1 cellular context compared by ENCODE assay signal in genomic region chr2:218745559-218746469, GRCh38.
TF ChIP-seq lines count a peak whose summit lies in the region.

No MANE protein-coding gene starts in this region.

TF ChIP-seq in HepG2, 621 proteins besides CTCF, POLR2A, EP300 and RAD21 (continued from another document and continues in another):
- peak; percentile 84 for TF ChIP-seq ZNF687 (CRISPR knock-in tag; IDR thresholded peaks at IDR 0.05)
- peak; percentile 42; the same call in 1 of the 2 replicates for TF ChIP-seq RFXAP (CRISPR knock-in tag; IDR thresholded peaks at IDR 0.05; ENCODE audit: borderline replicate concordance)
- peak; percentile 70 for TF ChIP-seq MED1 (CRISPR knock-in tag; IDR thresholded peaks at IDR 0.05)
- peak; percentile 69 for TF ChIP-seq ZNF547 (CRISPR knock-in tag; IDR thresholded peaks at IDR 0.05)
- peak; percentile 84; the same call in 1 of the 2 replicates for TF ChIP-seq ZNF598 (CRISPR knock-in tag; IDR thresholded peaks at IDR 0.05; ENCODE audit: borderline replicate concordance)
- no peak for TF ChIP-seq MAZ (IDR thresholded peaks at IDR 0.05; ENCODE audit: borderline replicate concordance, low read depth, low read length)
- TF ChIP-seq MAZ (CRISPR knock-in tag; IDR thresholded peaks at IDR 0.05; ENCODE audit: low read depth), result no peak
- peak; percentile 56; the same call in 1 of the 2 replicates for TF ChIP-seq ZNF296 (CRISPR knock-in tag; conservative IDR thresholded peaks at IDR 0.05)
- TF ChIP-seq CEBPG (CRISPR knock-in tag; IDR thresholded peaks at IDR 0.05), result peak; percentile 19; the same call in 1 of the 2 replicates
- peak; percentile 57; the same call in 1 of the 2 replicates for TF ChIP-seq MEIS2 (CRISPR knock-in tag; IDR thresholded peaks at IDR 0.05)
- no peak for TF ChIP-seq GTF3A (CRISPR knock-in tag; conservative IDR thresholded peaks at IDR 0.05)
- peak; percentile 66; the same call in 1 of the 2 replicates for TF ChIP-seq ZNF337 (CRISPR knock-in tag; IDR thresholded peaks at IDR 0.05; ENCODE audit: borderline replicate concordance, low read depth)
- TF ChIP-seq ZNF124 (CRISPR knock-in tag; IDR thresholded peaks at IDR 0.05), result no peak
- TF ChIP-seq SMC3 (IDR thresholded peaks at IDR 0.05; ENCODE audit: low read length), result peak; percentile 31
- TF ChIP-seq KLF11 (CRISPR knock-in tag; IDR thresholded peaks at IDR 0.05), result no peak; the same call in 1 of the 2 replicates
- TF ChIP-seq ZNF34 (CRISPR knock-in tag; IDR thresholded peaks at IDR 0.05; ENCODE audit: borderline replicate concordance), result no peak; the same call in 1 of the 2 replicates
- no peak for TF ChIP-seq SOX6 (IDR thresholded peaks at IDR 0.05)
- peak; percentile 95 for TF ChIP-seq SOX6 (CRISPR knock-in tag; IDR thresholded peaks at IDR 0.05)
- TF ChIP-seq MXI1 (IDR thresholded peaks at IDR 0.05; ENCODE audit: borderline replicate concordance, low read depth, low read length), result peak; percentile 66; the same call in 1 of the 3 replicates
- TF ChIP-seq ATF7 (IDR thresholded peaks at IDR 0.05), result no peak
- TF ChIP-seq ATF7 (CRISPR knock-in tag; IDR thresholded peaks at IDR 0.05), result no peak; the same call in 1 of the 2 replicates
- TF ChIP-seq ZNF574 (CRISPR knock-in tag; IDR thresholded peaks at IDR 0.05), result no peak
- TF ChIP-seq SMAD9 (CRISPR knock-in tag; IDR thresholded peaks at IDR 0.05), result no peak
- no peak for TF ChIP-seq ZFP37 (CRISPR knock-in tag; IDR thresholded peaks at IDR 0.05; ENCODE audit: borderline replicate concordance)
- peak; percentile 25; the same call in 1 of the 2 replicates for TF ChIP-seq ZBTB33 (CRISPR knock-in tag; IDR thresholded peaks at IDR 0.05)
- TF ChIP-seq ZNF235 (CRISPR knock-in tag; IDR thresholded peaks at IDR 0.05; ENCODE audit: borderline replicate concordance), result no peak
- TF ChIP-seq U2AF1 (optimal IDR thresholded peaks at IDR 0.05; ENCODE audit: low read depth, low read length), result peak; percentile 60
- 0 out of 4 replicates have a peak, but pooled peaks of 1 of the 2 experiments have one; percentile 5 for TF ChIP-seq ATF4 (CRISPR knock-in tag; IDR thresholded peaks at IDR 0.05)
- no peak for TF ChIP-seq ZBTB8A (CRISPR knock-in tag; IDR thresholded peaks at IDR 0.05; ENCODE audit: borderline replicate concordance, low read depth)
- no peak; the same call in 1 of the 2 replicates for TF ChIP-seq SMAD1 (CRISPR knock-in tag; IDR thresholded peaks at IDR 0.05; ENCODE audit: borderline replicate concordance, low read depth)
- TF ChIP-seq NFKB2 (CRISPR knock-in tag; IDR thresholded peaks at IDR 0.05; ENCODE audit: borderline replicate concordance), result peak; percentile 33; the same call in 1 of the 2 replicates
- TF ChIP-seq NR2F1 (CRISPR knock-in tag; IDR thresholded peaks at IDR 0.05), result no peak
- peak; percentile 78; the same call in 1 of the 2 replicates for TF ChIP-seq ZNF503 (CRISPR knock-in tag; IDR thresholded peaks at IDR 0.05)
- TF ChIP-seq BCL3 (CRISPR knock-in tag; IDR thresholded peaks at IDR 0.05), result peak; percentile 43; the same call in 1 of the 2 replicates
- TF ChIP-seq ZNF350 (CRISPR knock-in tag; IDR thresholded peaks at IDR 0.05; ENCODE audit: borderline replicate concordance, low read depth), result peak; percentile 69; the same call in 1 of the 2 replicates
- peak; percentile 77 for TF ChIP-seq PHF5A (CRISPR knock-in tag; IDR thresholded peaks at IDR 0.05; ENCODE audit: low read depth, unreplicated experiment)
- TF ChIP-seq IKZF5 (CRISPR knock-in tag; IDR thresholded peaks at IDR 0.05), result peak; percentile 31
- 0 out of 2 replicates have a peak, but pooled peaks have one; percentile 0 for TF ChIP-seq FOXC1 (CRISPR knock-in tag; IDR thresholded peaks at IDR 0.05; ENCODE audit: borderline replicate concordance)
- TF ChIP-seq ZNF761 (CRISPR knock-in tag; conservative IDR thresholded peaks at IDR 0.05), result peak; percentile 67; the same call in 1 of the 2 replicates
- TF ChIP-seq ZNF224 (CRISPR knock-in tag; IDR thresholded peaks at IDR 0.05), result no peak
- 0 out of 2 replicates have a peak, but pooled peaks have one; percentile 14 for TF ChIP-seq ZNF740 (CRISPR knock-in tag; IDR thresholded peaks at IDR 0.05)
- TF ChIP-seq CCDC6 (CRISPR knock-in tag; IDR thresholded peaks at IDR 0.05), result peak; percentile 62; the same call in 1 of the 2 replicates
- peak; percentile 26; the same call in 1 of the 2 replicates for TF ChIP-seq MLX (CRISPR knock-in tag; IDR thresholded peaks at IDR 0.05)
- no peak for TF ChIP-seq NR3C1 (CRISPR knock-in tag; IDR thresholded peaks at IDR 0.05)
- TF ChIP-seq IRF2 (CRISPR knock-in tag; IDR thresholded peaks at IDR 0.05), result peak; percentile 18; the same call in 1 of the 2 replicates
- no peak for TF ChIP-seq ZNF234 (CRISPR knock-in tag; conservative IDR thresholded peaks at IDR 0.05)
- peak; percentile 76 for TF ChIP-seq ZFX (CRISPR knock-in tag; IDR thresholded peaks at IDR 0.05; ENCODE audit: low read depth)
- peak; percentile 32 for TF ChIP-seq FOSL2 (CRISPR knock-in tag; IDR thresholded peaks at IDR 0.05)
- 0 out of 2 replicates have a peak, but pooled peaks have one; percentile 37 for TF ChIP-seq BRD4 (CRISPR knock-in tag; IDR thresholded peaks at IDR 0.05)
